In genomic region chr7:73986158-73986631, GRCh38 we compare ENCODE assay signal across 16 cellular contexts. TPM values are rescaled to one million over a fixed set of nuclear protein-coding genes. Genes with fewer than 3 reads are reported as not detected.
A peak's percentile ranks its signal among the peaks of the same experiment; 100 is the strongest.
DNase-seq lines count a peak whose midpoint lies in the region; ATAC-seq and TF ChIP-seq lines count a peak whose summit lies in the region.
"Had no signal": no experiment of that assay in that cellular context is flagged by ENCODE, and none has a peak within 500 bp of the region (broad histone marks: within the 10 kb centered on the region; RNA-seq: fewer than 3 reads in every experiment).

No MANE protein-coding gene starts in this region.

- no peak overlapping the region for H3K27ac Mint-ChIP-seq in Caco-2 (ENCODE audit: unreplicated experiment)
- H3K27ac Mint-ChIP-seq: activated CD8-positive, alpha-beta T cell treated with anti-CD3 and anti-CD28 coated beads, Interleukin-2, amount 10 ng/mL, durations not matched to agents 7 days and 5 days; CD4-positive, alpha-beta memory T cell had no signal

- H3K9me2 ChIP-seq in hepatocyte (replicated peaks; ENCODE audit: insufficient read depth), result no peaks in the 10 kb centered on the region

- H3K4me3 ChIP-seq in coronary artery, result peak overlapping the region; percentile 25
- no peak overlapping the region for H3K4me3 ChIP-seq in hepatocyte
- no peak overlapping the region for H3K4me3 ChIP-seq in Caco-2 (ENCODE audit: low read depth, low read length)
- H3K4me3 ChIP-seq: adrenal gland, Peyer's patch had no signal

- DNase-seq in D341Med (ENCODE audit: low spot score) (peak; percentile 89), coronary artery (ENCODE audit: low spot score) (peak; percentile 85), hepatocyte (ENCODE audit: low spot score) (peak; percentile 51), sciatic nerve (ENCODE audit: low spot score) (no peak), NCI-H2196 (lab: John Stamatoyannopoulos, UW; ENCODE audit: unreplicated experiment) (no peak), T1000 (lab: John Stamatoyannopoulos, UW) (no peak), Caco-2 (no peak)
- no peak for DNase-seq in activated CD4-positive, alpha-beta T cell treated with anti-CD3 and anti-CD28 coated beads, Interleukin-2, amount 50 U/mL, for 48 hours
- DNase-seq: activated CD8-positive, alpha-beta T cell treated with anti-CD3 and anti-CD28 coated beads, Interleukin-2, amount 10 ng/mL, durations not matched to agents 7 days and 5 days; adrenal gland; CD4-positive, alpha-beta memory T cell; cerebellar nuclear complex; EL; GOT3 had no signal

- H3K9me3 Mint-ChIP-seq in Caco-2 (ENCODE audit: unreplicated experiment), result no peaks in the 10 kb centered on the region
- H3K9me3 Mint-ChIP-seq: CD4-positive, alpha-beta memory T cell had no signal

- no peak overlapping the region for H3K4me3 Mint-ChIP-seq in Caco-2 (ENCODE audit: unreplicated experiment)
- H3K4me3 Mint-ChIP-seq: activated CD8-positive, alpha-beta T cell treated with anti-CD3 and anti-CD28 coated beads, Interleukin-2, amount 10 ng/mL, durations not matched to agents 7 days and 5 days; CD4-positive, alpha-beta memory T cell had no signal

- H3K4me1 Mint-ChIP-seq in Caco-2 (ENCODE audit: low read depth, unreplicated experiment), result peaks cover 6% of the 10 kb centered on the region
- H3K4me1 Mint-ChIP-seq: CD4-positive, alpha-beta memory T cell had no signal

- H3K36me3 ChIP-seq in hepatocyte (replicated peaks; ENCODE audit: insufficient read depth, low read depth) (no peaks in the 10 kb centered on the region), Caco-2 (ENCODE audit: control insufficient read depth, insufficient read depth, low read length) (no peaks in the 10 kb centered on the region)
- H3K36me3 ChIP-seq: adrenal gland, Peyer's patch had no signal

- WGBS in hepatocyte (ENCODE audit: low lambda C conversion rate, missing lambda C conversion rate), result 49% methylated on average over 17 of the region's 17 CpGs

- no peaks in the 10 kb centered on the region for H3K36me3 Mint-ChIP-seq in Caco-2 (ENCODE audit: insufficient read depth, unreplicated experiment)
- H3K36me3 Mint-ChIP-seq: CD4-positive, alpha-beta memory T cell had no signal

- no TSS peak for BruUV-seq in Caco-2 (replicated peaks; lab: Mats Ljungman, UMichigan)

- POLR2A ChIA-PET in Caco-2 (lab: Charles Lee), result no interaction called here

- TF ChIP-seq CTCF in coronary artery (IDR thresholded peaks at IDR 0.05) (no peak), hepatocyte (IDR thresholded peaks at IDR 0.05; ENCODE audit: poor library complexity) (no peak), Caco-2 (IDR thresholded peaks at IDR 0.05; ENCODE audit: insufficient read depth in 1 of 2, low read depth in 1 of 2, low read length in 1 of 2, severe bottlenecking in 1 of 2, unreplicated experiment in 1 of 2) (no peak)

- ATAC-seq in sciatic nerve, result peak; percentile 84
- ATAC-seq: activated CD8-positive, alpha-beta T cell treated with anti-CD3 and anti-CD28 coated beads, Interleukin-2, amount 10 ng/mL, durations not matched to agents 7 days and 5 days had no signal

- peak overlapping the region; percentile 71 for H3K27ac ChIP-seq in coronary artery
- no peak overlapping the region for H3K27ac ChIP-seq in hepatocyte
- H3K27ac ChIP-seq: KMS-11 had no signal

- H3K4me2 ChIP-seq in hepatocyte, result peak overlapping the region; percentile 44
- H3K4me2 ChIP-seq: KMS-11 had no signal

- no peaks in the 10 kb centered on the region for H3K27me3 Mint-ChIP-seq in Caco-2 (ENCODE audit: insufficient read depth, unreplicated experiment)

- no peaks in the 10 kb centered on the region for H3K4me1 ChIP-seq in hepatocyte (ENCODE audit: insufficient read depth)
- H3K4me1 ChIP-seq in Caco-2, result no peaks in the 10 kb centered on the region
- H3K4me1 ChIP-seq: adrenal gland had no signal

- intact Hi-C loops in sciatic nerve (cut with DNase I), result no loop called here
- intact Hi-C loops in Caco-2 (cut with micrococcal nuclease; ENCODE audit: unreplicated experiment), result no loop called here

- CTCF ChIA-PET in Caco-2 (lab: Charles Lee), result no interaction called here

- H3K79me2 ChIP-seq in hepatocyte, result no peaks in the 10 kb centered on the region

- no peak overlapping the region for H2AFZ ChIP-seq in hepatocyte

- H4K20me1 ChIP-seq in hepatocyte (ENCODE audit: insufficient read depth, poor library complexity, severe bottlenecking), result no peaks in the 10 kb centered on the region

- no peaks in the 10 kb centered on the region for H3K9me3 ChIP-seq in hepatocyte (ENCODE audit: low read depth)
- H3K9me3 ChIP-seq in Caco-2, result no peaks in the 10 kb centered on the region
- H3K9me3 ChIP-seq: adrenal gland, Peyer's patch had no signal

- H3K27me3 ChIP-seq in hepatocyte (no peaks in the 10 kb centered on the region), Caco-2 (replicated peaks; ENCODE audit: control insufficient read depth, insufficient read depth, low read length) (no peaks in the 10 kb centered on the region)
- H3K27me3 ChIP-seq: adrenal gland, Peyer's patch had no signal

RNA-seq across cellular contexts. Expression of gene ELN, which starts 41.8 kb away (rescaled TPM):
- total RNA-seq in hepatocyte (45.2 and 58.1 TPM in 2 replicates), sciatic nerve (62.8 TPM), Caco-2 (2022) (not detected in 2 replicates)
- polyA plus RNA-seq in hepatocyte, result 37.7 and 42.5 TPM in 2 replicates
- total RNA-seq: activated CD8-positive, alpha-beta T cell treated with anti-CD3 and anti-CD28 coated beads, Interleukin-2, amount 10 ng/mL, durations not matched to agents 7 days and 5 days; CD4-positive, alpha-beta memory T cell had no signal
- polyA plus RNA-seq: CD4-positive, alpha-beta memory T cell had no signal

Comparison
In these comparisons a context has a peak if more than half of its experiments do, and no peak if none do; other contexts are left out.
1. DNase-seq: peak in D341Med (single experiment), coronary artery (single experiment) and hepatocyte (single experiment); none in sciatic nerve (single experiment), NCI-H2196 (single experiment), T1000 (single experiment), activated CD4-positive, alpha-beta T cell treated with anti-CD3 and anti-CD28 coated beads, Interleukin-2, amount 50 U/mL, for 48 hours (0 of 2) and Caco-2 (0 of 2).
2. RNA of gene ELN, which starts 41.8 kb away (total RNA-seq): 62.8 TPM in sciatic nerve (single experiment) and 45.2 to 58.1 TPM in hepatocyte; not detected in Caco-2; every median in the first group is over 10 times any median in the second.